Comparison of ENCODE assay signal across 8 cellular contexts in the genomic region with DNA sequence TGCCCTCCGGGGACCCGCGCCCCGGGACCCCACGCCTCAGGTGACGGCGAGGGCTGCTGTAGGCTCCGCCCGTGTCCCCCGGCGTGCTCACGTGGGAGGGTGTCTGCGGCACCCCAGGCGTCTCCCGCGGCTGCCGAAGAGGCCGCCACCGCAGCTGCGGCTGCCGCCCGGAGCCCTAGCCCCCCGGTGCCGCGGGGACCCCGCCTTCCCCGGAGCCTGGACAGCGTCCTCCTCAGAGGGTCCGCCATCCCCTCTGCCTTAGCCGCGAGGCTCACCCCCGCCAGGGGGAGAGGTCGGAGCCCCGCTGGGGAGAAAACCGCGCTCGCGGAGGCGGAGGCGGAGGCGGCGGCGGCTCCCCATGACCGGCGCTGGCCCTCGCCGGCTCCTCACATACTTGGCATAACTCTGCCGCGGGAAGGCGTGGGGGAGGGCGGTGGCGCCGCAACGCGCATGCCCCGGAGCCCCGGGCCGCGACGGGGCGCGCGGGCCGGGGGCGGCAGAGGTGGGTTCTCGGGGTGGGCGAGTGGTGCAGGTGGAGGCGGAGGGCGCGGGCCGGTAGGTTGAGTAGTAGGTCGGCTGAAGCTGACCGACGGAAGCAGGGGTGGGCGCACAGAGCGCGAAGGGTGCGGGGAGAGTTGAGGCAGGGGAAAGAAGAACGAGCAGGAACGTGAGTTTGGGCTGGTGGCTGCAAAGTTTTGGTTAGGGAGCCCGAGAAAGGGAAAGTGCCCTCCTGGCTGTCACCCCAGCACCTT. TPM values are rescaled to one million over a fixed set of nuclear protein-coding genes. Genes with fewer than 3 reads are reported as not detected.
DNase-seq lines count a peak whose midpoint lies in the region; FAIRE-seq and TF ChIP-seq lines count a peak whose summit lies in the region.

No MANE protein-coding gene starts in this region.

- peak; percentile 77 for FAIRE-seq in GM12892 (lab: Jason Lieb, UNC)

- WGBS in lower leg skin, 2 donors, result 1% methylated on average over 28 to 52 of the region's 81 CpGs

- TF ChIP-seq POLR2A in GM12892 (IDR thresholded peaks at IDR 0.05; ENCODE audit: low read depth, low read length) (no peak), lower leg skin (IDR thresholded peaks at IDR 0.05) (no peak)

- intact Hi-C loops in lower leg skin (cut with DNase I; ENCODE audit: low total_unique reads), result loop anchor here (10.0 kb wide), 1 partner anchor 53 kb away; a partner anchor contains a TSS

- peak overlapping the region; percentile 86 for H3K4me3 ChIP-seq in HFF-Myc (replicated peaks; ENCODE audit: low read depth, low read length)
- peak overlapping the region; percentile 74 for H3K4me3 ChIP-seq in lower leg skin (ENCODE audit: low read depth, poor library complexity, severe bottlenecking)

- DNase-seq in GM12892 (ENCODE audit: insufficient read length) (peak; percentile 54), HFF-Myc (ENCODE audit: extremely low read depth, low read depth) (no peak), NCI-H1105 (lab: John Stamatoyannopoulos, UW) (peak; percentile 38), dermis microvascular lymphatic vessel endothelial cell (ENCODE audit: low read depth in 2 of 2) (peak; percentile 7 to 53), lower leg skin (ENCODE audit: low spot score in 2 of 2) (peak; percentile 49 to 93), GOT3 (lab: John Stamatoyannopoulos, UW) (no peak)
- peak; percentile 70 for DNase-seq in activated CD4-positive, alpha-beta T cell treated with anti-CD3 and anti-CD28 coated beads, Interleukin-2, amount 50 U/mL, for 1 hour
- peak; percentile 18 to 54 (median 43) for DNase-seq in stimulated activated CD4-positive, alpha-beta T cell treated with anti-CD3 and anti-CD28 coated beads, TNF-alpha, amount 100 ng/mL, for 1 hour (ENCODE audit: low read depth in 3 of 3, low spot score in 1 of 3)

- TF ChIP-seq CTCF in HFF-Myc (IDR thresholded peaks at IDR 0.05; ENCODE audit: low read depth, low read length, missing control alignments) (no peak), lower leg skin (IDR thresholded peaks at IDR 0.05) (no peak)

RNA-seq across cellular contexts. Expression of a gene that starts 0.7 kb away (rescaled TPM):
- polyA plus RNA-seq in GM12892 (2012; ENCODE audit: missing spikeins), result 1.6 TPM
- total RNA-seq in dermis microvascular lymphatic vessel endothelial cell, result 4.0 and 6.1 TPM in 2 replicates
- 10 to 100 TPM in 2 of 4 donors, 1 to 10 TPM in 2; 8.6 to 12.5 (median 10.4) TPM for total RNA-seq in lower leg skin

RNA-seq across cellular contexts. Expression of a gene that starts 57.9 kb away (rescaled TPM):
- 21.7 TPM for polyA plus RNA-seq in GM12892 (2012; ENCODE audit: missing spikeins)
- total RNA-seq in dermis microvascular lymphatic vessel endothelial cell, result 12.3 and 16.2 TPM in 2 replicates
- 10 to 100 TPM; 12.4 to 27.0 (median 20.5) TPM for total RNA-seq in lower leg skin

Comparison
In these comparisons a context has a peak if more than half of its experiments do, and no peak if none do; other contexts are left out.
1. DNase-seq: peak in GM12892 (single experiment), NCI-H1105 (single experiment), activated CD4-positive, alpha-beta T cell treated with anti-CD3 and anti-CD28 coated beads, Interleukin-2, amount 50 U/mL, for 1 hour (single experiment), dermis microvascular lymphatic vessel endothelial cell (2 of 2), lower leg skin (2 of 2) and stimulated activated CD4-positive, alpha-beta T cell treated with anti-CD3 and anti-CD28 coated beads, TNF-alpha, amount 100 ng/mL, for 1 hour (3 of 3); none in HFF-Myc (single experiment) and GOT3 (single experiment).